1 cellular context compared by ENCODE assay signal in the genomic region with DNA sequence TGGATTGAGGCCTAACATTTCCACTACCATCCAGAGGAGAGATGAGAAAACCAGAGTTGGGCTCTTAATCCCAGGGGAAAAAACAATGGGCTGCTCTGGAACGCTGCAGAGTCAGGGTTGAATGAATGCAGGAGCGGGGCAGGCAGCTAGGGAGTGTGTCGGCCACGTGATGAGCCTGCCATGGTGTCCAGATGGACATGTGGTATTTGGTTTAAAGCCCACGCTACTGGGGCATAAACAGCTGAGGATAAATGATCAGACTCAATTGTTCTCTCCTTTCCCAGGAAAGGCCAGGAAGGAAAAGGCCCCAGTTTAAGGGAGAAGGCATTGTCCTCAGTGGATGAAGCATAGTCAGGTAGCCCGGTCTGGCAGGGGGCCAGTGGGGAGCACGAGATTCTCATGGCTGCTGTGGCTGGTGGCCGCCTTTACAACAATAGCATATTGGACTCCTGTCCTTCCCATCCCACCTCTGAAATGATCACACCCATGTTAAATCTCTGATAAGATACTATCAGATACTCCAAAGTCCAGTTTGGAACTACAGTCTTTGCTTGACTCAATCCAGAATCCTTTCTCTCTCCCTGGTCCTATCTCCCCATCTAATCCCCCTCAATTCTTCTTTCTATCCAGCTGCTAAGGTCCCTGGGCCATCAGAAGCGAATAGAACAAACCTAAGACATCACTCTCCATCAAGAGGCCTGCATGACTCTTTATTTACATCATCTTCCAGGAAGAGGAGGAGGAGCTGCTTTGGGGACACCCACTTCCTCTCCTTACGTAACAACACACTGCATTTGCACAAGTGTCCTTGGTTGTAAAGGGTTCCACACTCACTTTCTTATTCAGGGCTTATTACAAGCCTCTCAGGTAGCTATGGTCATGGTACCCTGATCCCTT.
A peak's percentile ranks its signal among the peaks of the same experiment; 100 is the strongest.
TF ChIP-seq lines count a peak whose summit lies in the region.

No MANE protein-coding gene starts in this region.

TF ChIP-seq in K562, 482 proteins besides CTCF, POLR2A, EP300 and RAD21 (continued from another document and continues in another):
- TF ChIP-seq ZNF444 (CRISPR knock-in tag; IDR thresholded peaks at IDR 0.05) (no peak), SPI1 (IDR thresholded peaks at IDR 0.05; ENCODE audit: borderline replicate concordance, low read depth, low read length) (peak; percentile 83; the same call in 1 of the 2 replicates), ZNF324 (CRISPR knock-in tag; IDR thresholded peaks at IDR 0.05) (no peak), CTBP1 (IDR thresholded peaks at IDR 0.05; ENCODE audit: borderline replicate concordance) (peak; percentile 68), ARID1B (IDR thresholded peaks at IDR 0.05) (peak; percentile 33; the same call in 1 of the 2 replicates), CEBPG (CRISPR knock-in tag; IDR thresholded peaks at IDR 0.05) (peak; percentile 79), CEBPG (tag; conservative IDR thresholded peaks at IDR 0.05 in 1 of 2, IDR thresholded peaks at IDR 0.05 in 1 of 2) (peak; percentile 86 to 93), SMARCA4 (IDR thresholded peaks at IDR 0.05) (peak; percentile 63), NBN (IDR thresholded peaks at IDR 0.05; ENCODE audit: low read depth) (0 out of 2 replicates have a peak, but pooled peaks have one; percentile 37), ETV1 (tag; conservative IDR thresholded peaks at IDR 0.05; ENCODE audit: low read depth) (peak; percentile 74), NR3C1 (CRISPR knock-in tag; IDR thresholded peaks at IDR 0.05) (no peak), TBL1XR1 (IDR thresholded peaks at IDR 0.05; ENCODE audit: low read length in 2 of 2) (peak in 1 of 2 experiments; percentile 35; a peak in 1 of 4 replicates), CSDE1 (IDR thresholded peaks at IDR 0.05) (no peak), CHD4 (IDR thresholded peaks at IDR 0.05; ENCODE audit: insufficient read depth, insufficient replicate concordance, low read depth, low read length, poor library complexity, severe bottlenecking) (no peak), CEBPB (tag; IDR thresholded peaks at IDR 0.05) (peak; percentile 90), FOSL1 (tag; conservative IDR thresholded peaks at IDR 0.05) (0 out of 2 replicates have a peak, but pooled peaks have one; percentile 12), JUN (IDR thresholded peaks at IDR 0.05; ENCODE audit: borderline replicate concordance, low read depth, low read length) (0 out of 2 replicates have a peak, but pooled peaks have one; percentile 8), JUN (CRISPR knock-in tag; IDR thresholded peaks at IDR 0.05; ENCODE audit: borderline replicate concordance) (no peak), ATF7 (IDR thresholded peaks at IDR 0.05) (peak; percentile 68), L3MBTL2 (IDR thresholded peaks at IDR 0.05) (0 out of 2 replicates have a peak, but pooled peaks have one; percentile 21), FOXK2 (conservative IDR thresholded peaks at IDR 0.05 in 1 of 2, IDR thresholded peaks at IDR 0.05 in 1 of 2; ENCODE audit: low read depth in 2 of 2) (peak; percentile 76 to 79), ZNF165 (CRISPR knock-in tag; IDR thresholded peaks at IDR 0.05; ENCODE audit: borderline replicate concordance) (no peak), ELF1 (tag; IDR thresholded peaks at IDR 0.05) (peak; percentile 38; the same call in 1 of the 2 replicates), CREM (IDR thresholded peaks at IDR 0.05; ENCODE audit: low read depth) (0 out of 2 replicates have a peak, but pooled peaks have one; percentile 37), GABPA (tag; conservative IDR thresholded peaks at IDR 0.05; ENCODE audit: low read depth) (peak; percentile 57), ASH1L (IDR thresholded peaks at IDR 0.05; ENCODE audit: borderline replicate concordance, low read depth, partially characterized antibody) (no peak), RCOR1 (IDR thresholded peaks at IDR 0.05; ENCODE audit: borderline replicate concordance in 1 of 2, low read depth in 2 of 2, low read length in 2 of 2) (0 out of 4 replicates have a peak, but pooled peaks of 1 of the 2 experiments have one; percentile 52), SOX6 (IDR thresholded peaks at IDR 0.05) (peak; percentile 36; the same call in 1 of the 2 replicates), HDAC1 (IDR thresholded peaks at IDR 0.05) (0 out of 4 replicates have a peak, but pooled peaks of 1 of the 2 experiments have one; percentile 14), SIRT6 (IDR thresholded peaks at IDR 0.05; ENCODE audit: low read depth, low read length) (no peak), ZNF584 (CRISPR knock-in tag; IDR thresholded peaks at IDR 0.05; ENCODE audit: low read depth) (peak; percentile 77), ZNF583 (CRISPR knock-in tag; IDR thresholded peaks at IDR 0.05) (no peak), NFIC (IDR thresholded peaks at IDR 0.05) (peak; percentile 53), HDAC2 (IDR thresholded peaks at IDR 0.05) (0 out of 2 replicates have a peak, but pooled peaks have one; percentile 44)
- TF ChIP-seq, protein P1, sequence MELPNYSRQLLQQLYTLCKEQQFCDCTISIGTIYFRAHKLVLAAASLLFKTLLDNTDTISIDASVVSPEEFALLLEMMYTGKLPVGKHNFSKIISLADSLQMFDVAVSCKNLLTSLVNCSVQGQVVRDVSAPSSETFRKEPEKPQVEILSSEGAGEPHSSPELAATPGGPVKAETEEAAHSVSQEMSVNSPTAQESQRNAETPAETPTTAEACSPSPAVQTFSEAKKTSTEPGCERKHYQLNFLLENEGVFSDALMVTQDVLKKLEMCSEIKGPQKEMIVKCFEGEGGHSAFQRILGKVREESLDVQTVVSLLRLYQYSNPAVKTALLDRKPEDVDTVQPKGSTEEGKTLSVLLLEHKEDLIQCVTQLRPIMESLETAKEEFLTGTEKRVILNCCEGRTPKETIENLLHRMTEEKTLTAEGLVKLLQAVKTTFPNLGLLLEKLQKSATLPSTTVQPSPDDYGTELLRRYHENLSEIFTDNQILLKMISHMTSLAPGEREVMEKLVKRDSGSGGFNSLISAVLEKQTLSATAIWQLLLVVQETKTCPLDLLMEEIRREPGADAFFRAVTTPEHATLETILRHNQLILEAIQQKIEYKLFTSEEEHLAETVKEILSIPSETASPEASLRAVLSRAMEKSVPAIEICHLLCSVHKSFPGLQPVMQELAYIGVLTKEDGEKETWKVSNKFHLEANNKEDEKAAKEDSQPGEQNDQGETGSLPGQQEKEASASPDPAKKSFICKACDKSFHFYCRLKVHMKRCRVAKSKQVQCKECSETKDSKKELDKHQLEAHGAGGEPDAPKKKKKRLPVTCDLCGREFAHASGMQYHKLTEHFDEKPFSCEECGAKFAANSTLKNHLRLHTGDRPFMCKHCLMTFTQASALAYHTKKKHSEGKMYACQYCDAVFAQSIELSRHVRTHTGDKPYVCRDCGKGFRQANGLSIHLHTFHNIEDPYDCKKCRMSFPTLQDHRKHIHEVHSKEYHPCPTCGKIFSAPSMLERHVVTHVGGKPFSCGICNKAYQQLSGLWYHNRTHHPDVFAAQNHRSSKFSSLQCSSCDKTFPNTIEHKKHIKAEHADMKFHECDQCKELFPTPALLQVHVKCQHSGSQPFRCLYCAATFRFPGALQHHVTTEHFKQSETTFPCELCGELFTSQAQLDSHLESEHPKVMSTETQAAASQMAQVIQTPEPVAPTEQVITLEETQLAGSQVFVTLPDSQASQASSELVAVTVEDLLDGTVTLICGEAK (IDR thresholded peaks at IDR 0.05): 0 out of 2 replicates have a peak, but pooled peaks have one; percentile 33
- TF ChIP-seq, protein P1 (CRISPR knock-in tag; IDR thresholded peaks at IDR 0.05): no peak
- TF ChIP-seq, protein P2, sequence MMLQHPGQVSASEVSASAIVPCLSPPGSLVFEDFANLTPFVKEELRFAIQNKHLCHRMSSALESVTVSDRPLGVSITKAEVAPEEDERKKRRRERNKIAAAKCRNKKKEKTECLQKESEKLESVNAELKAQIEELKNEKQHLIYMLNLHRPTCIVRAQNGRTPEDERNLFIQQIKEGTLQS (IDR thresholded peaks at IDR 0.05): peak; percentile 77
- TF ChIP-seq, protein P2 (CRISPR knock-in tag; conservative IDR thresholded peaks at IDR 0.05): no peak
- TF ChIP-seq, protein P3, sequence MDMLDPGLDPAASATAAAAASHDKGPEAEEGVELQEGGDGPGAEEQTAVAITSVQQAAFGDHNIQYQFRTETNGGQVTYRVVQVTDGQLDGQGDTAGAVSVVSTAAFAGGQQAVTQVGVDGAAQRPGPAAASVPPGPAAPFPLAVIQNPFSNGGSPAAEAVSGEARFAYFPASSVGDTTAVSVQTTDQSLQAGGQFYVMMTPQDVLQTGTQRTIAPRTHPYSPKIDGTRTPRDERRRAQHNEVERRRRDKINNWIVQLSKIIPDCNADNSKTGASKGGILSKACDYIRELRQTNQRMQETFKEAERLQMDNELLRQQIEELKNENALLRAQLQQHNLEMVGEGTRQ (CRISPR knock-in tag; IDR thresholded peaks at IDR 0.05): 0 out of 2 replicates have a peak, but pooled peaks have one; percentile 38
- TF ChIP-seq, protein P4, sequence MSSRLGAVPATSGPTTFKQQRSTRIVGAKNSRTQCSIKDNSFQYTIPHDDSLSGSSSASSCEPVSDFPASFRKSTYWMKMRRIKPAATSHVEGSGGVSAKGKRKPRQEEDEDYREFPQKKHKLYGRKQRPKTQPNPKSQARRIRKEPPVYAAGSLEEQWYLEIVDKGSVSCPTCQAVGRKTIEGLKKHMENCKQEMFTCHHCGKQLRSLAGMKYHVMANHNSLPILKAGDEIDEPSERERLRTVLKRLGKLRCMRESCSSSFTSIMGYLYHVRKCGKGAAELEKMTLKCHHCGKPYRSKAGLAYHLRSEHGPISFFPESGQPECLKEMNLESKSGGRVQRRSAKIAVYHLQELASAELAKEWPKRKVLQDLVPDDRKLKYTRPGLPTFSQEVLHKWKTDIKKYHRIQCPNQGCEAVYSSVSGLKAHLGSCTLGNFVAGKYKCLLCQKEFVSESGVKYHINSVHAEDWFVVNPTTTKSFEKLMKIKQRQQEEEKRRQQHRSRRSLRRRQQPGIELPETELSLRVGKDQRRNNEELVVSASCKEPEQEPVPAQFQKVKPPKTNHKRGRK (tag; IDR thresholded peaks at IDR 0.05): no peak
- TF ChIP-seq, protein P5, sequence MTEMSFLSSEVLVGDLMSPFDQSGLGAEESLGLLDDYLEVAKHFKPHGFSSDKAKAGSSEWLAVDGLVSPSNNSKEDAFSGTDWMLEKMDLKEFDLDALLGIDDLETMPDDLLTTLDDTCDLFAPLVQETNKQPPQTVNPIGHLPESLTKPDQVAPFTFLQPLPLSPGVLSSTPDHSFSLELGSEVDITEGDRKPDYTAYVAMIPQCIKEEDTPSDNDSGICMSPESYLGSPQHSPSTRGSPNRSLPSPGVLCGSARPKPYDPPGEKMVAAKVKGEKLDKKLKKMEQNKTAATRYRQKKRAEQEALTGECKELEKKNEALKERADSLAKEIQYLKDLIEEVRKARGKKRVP (CRISPR knock-in tag; IDR thresholded peaks at IDR 0.05): 0 out of 2 replicates have a peak, but pooled peaks have one; percentile 7
- TF ChIP-seq, protein P6, sequence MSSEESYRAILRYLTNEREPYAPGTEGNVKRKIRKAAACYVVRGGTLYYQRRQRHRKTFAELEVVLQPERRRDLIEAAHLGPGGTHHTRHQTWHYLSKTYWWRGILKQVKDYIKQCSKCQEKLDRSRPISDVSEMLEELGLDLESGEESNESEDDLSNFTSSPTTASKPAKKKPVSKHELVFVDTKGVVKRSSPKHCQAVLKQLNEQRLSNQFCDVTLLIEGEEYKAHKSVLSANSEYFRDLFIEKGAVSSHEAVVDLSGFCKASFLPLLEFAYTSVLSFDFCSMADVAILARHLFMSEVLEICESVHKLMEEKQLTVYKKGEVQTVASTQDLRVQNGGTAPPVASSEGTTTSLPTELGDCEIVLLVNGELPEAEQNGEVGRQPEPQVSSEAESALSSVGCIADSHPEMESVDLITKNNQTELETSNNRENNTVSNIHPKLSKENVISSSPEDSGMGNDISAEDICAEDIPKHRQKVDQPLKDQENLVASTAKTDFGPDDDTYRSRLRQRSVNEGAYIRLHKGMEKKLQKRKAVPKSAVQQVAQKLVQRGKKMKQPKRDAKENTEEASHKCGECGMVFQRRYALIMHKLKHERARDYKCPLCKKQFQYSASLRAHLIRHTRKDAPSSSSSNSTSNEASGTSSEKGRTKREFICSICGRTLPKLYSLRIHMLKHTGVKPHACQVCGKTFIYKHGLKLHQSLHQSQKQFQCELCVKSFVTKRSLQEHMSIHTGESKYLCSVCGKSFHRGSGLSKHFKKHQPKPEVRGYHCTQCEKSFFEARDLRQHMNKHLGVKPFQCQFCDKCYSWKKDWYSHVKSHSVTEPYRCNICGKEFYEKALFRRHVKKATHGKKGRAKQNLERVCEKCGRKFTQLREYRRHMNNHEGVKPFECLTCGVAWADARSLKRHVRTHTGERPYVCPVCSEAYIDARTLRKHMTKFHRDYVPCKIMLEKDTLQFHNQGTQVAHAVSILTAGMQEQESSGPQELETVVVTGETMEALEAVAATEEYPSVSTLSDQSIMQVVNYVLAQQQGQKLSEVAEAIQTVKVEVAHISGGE (CRISPR knock-in tag; IDR thresholded peaks at IDR 0.05): peak in 1 of 3 experiments; percentile 84; a peak in 2 of 6 replicates
- TF ChIP-seq, protein P7, sequence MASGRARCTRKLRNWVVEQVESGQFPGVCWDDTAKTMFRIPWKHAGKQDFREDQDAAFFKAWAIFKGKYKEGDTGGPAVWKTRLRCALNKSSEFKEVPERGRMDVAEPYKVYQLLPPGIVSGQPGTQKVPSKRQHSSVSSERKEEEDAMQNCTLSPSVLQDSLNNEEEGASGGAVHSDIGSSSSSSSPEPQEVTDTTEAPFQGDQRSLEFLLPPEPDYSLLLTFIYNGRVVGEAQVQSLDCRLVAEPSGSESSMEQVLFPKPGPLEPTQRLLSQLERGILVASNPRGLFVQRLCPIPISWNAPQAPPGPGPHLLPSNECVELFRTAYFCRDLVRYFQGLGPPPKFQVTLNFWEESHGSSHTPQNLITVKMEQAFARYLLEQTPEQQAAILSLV (tag; IDR thresholded peaks at IDR 0.05): peak; percentile 43; the same call in 1 of the 2 replicates
